8 cellular contexts compared by ENCODE assay signal in the genomic region with DNA sequence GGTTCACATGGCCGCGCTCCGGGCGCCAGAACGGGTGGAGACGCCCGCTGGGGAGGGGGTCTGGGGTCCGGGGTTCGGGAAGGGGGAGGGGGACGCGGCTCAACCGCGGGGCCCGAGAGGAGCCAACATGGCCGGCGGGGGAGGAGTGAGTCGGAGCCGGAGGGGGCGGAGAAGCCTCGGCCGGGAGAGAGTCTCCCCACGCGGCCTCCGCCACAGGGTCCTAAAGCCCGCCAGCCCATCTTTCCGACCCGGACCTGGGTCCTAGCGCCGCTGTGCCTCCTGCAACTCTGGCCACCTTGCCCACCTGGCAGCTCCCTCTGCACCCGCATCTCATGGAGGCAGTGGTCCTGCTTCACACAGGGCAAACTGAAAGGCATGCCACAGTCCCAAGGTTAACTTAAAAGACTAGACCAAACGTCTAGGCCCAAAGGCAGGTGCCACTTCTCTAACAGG. TPM values are rescaled to one million over a fixed set of nuclear protein-coding genes. Genes with fewer than 3 reads are reported as not detected.
DNase-seq lines count a peak whose midpoint lies in the region; ATAC-seq, FAIRE-seq and TF ChIP-seq lines count a peak whose summit lies in the region.

TSS of gene BAZ2A (minus strand) at position 147 of the 453 bp plus-strand sequence. CDS start 12,796 bp downstream, outside the sequence.

- intact Hi-C loops in T-helper 1 cell treated with Interleukin-12 subunit alpha and Interleukin-12 subunit beta and Interleukin-4 antibody, amounts not matched to agents 30 ng/mL and 1 ng/mL, for 36 hours (cut with micrococcal nuclease) = loop anchor here (1.0 to 5.0 kb wide), 3 partner anchors 58 to 408 kb away; partner anchors contain the start of genes NABP2, PTGES3, RBMS2 and RNF41
- intact Hi-C loops in heart left ventricle (cut with DNase I) = loop anchor here in 6 of 10 donors (2.0 to 10.0 kb wide), 6 partner anchors 33 to 118 kb away; partner anchors contain the start of gene RBMS2 (in 1 of the 6)
- intact Hi-C loops in tibial artery (cut with DNase I; ENCODE audit: low total_unique reads) = loop anchor here (5.0 kb wide), 1 partner anchor 38 kb away; no protein-coding TSS in a partner anchor

- H3K4me3 ChIP-seq in heart left ventricle (peak within 1 kb of the TSS; percentile 80 to 100 (median 98)), trophoblast cell (ENCODE audit: low read depth, low read length) (peak within 1 kb of the TSS; percentile 99), tibial artery (peak within 1 kb of the TSS; percentile 79 to 87)

- peak within 1 kb of the TSS; percentile 97 for H3K4me2 ChIP-seq in trophoblast cell (ENCODE audit: low read length)

- ATAC-seq in HG02798 (IDR thresholded peaks at IDR 0.05; ENCODE audit: poor library complexity, unreplicated experiment) = peak; percentile 74
- peak; percentile 79 to 90 (median 87) for ATAC-seq in heart left ventricle

- H3K14ac ChIP-seq in trophoblast cell (ENCODE audit: low read length) = peak within 1 kb of the TSS; percentile 97

- peak within 1 kb of the TSS; percentile 98 for H3K4ac ChIP-seq in trophoblast cell (ENCODE audit: low read depth, low read length)

- H3K9me3 ChIP-seq in heart left ventricle (no peaks in the 10 kb centered on the region), trophoblast cell (ENCODE audit: insufficient read depth, low read depth, low read length) (peaks cover 2% of the 10 kb centered on the region), tibial artery (no peaks in the 10 kb centered on the region)

- peak; percentile 76 for FAIRE-seq in GM12892 (lab: Jason Lieb, UNC)

- DNase-seq in GM12892 (ENCODE audit: insufficient read length) (peak; percentile 91), NCI-H1436 treated with DMSO at 0.1 percent for 48 hours (lab: John Stamatoyannopoulos, UW) (peak; percentile 8), heart left ventricle (peak; percentile 91 to 93 (median 93)), trophoblast cell (peak; percentile 82), tibial artery (peak; percentile 87 to 92)

- peak within 1 kb of the TSS; percentile 63 for H4K12ac ChIP-seq in trophoblast cell (ENCODE audit: low read depth, low read length)

- H3K36me3 ChIP-seq in heart left ventricle (peaks cover 0 to 21% (median 15%) of the 10 kb centered on the region in 9 donors), trophoblast cell (ENCODE audit: control insufficient read depth in 1 of 2, insufficient read depth in 2 of 2, low read length in 2 of 2) (peaks cover 2 to 6% of the 10 kb centered on the region in 2 experiments), tibial artery (peaks cover 0 to 14% (median 0%) of the 10 kb centered on the region in 3 donors)

- no peak within 1 kb of the TSS for H3K23ac ChIP-seq in trophoblast cell (ENCODE audit: low read length)

- no peak for TF ChIP-seq POLR2A in GM12892 (IDR thresholded peaks at IDR 0.05; ENCODE audit: low read depth, low read length)
- no peak for TF ChIP-seq POLR2A in heart left ventricle (IDR thresholded peaks at IDR 0.05)

- H3K18ac ChIP-seq in trophoblast cell (ENCODE audit: low read length) = peak within 1 kb of the TSS; percentile 93

- H3K79me1 ChIP-seq in trophoblast cell (ENCODE audit: low read length) = peaks cover 20% of the 10 kb centered on the region

- TF ChIP-seq CTCF in heart left ventricle (IDR thresholded peaks at IDR 0.05) = no peak
- no peak for TF ChIP-seq CTCF in tibial artery (IDR thresholded peaks at IDR 0.05)

- peak within 1 kb of the TSS; percentile 100 for H3K9ac ChIP-seq in trophoblast cell (ENCODE audit: low read length)

- H3K79me2 ChIP-seq in trophoblast cell (ENCODE audit: control insufficient read depth, insufficient read depth, low read length, poor library complexity) = peaks cover 23% of the 10 kb centered on the region

- H2AFZ ChIP-seq in trophoblast cell (ENCODE audit: insufficient read depth, low read length, poor library complexity) = peak within 1 kb of the TSS; percentile 94

- peaks cover 18 to 78% (median 63%) of the 10 kb centered on the region in 12 donors for H3K4me1 ChIP-seq in heart left ventricle
- H3K4me1 ChIP-seq in trophoblast cell (ENCODE audit: control insufficient read depth in 1 of 2, insufficient read depth in 2 of 2, low read length in 2 of 2) = peaks cover 13 to 29% of the 10 kb centered on the region in 2 experiments
- peaks cover 0 to 70% (median 65%) of the 10 kb centered on the region in 4 donors for H3K4me1 ChIP-seq in tibial artery

- H2AK5ac ChIP-seq in trophoblast cell (ENCODE audit: low read length) = peak within 1 kb of the TSS; percentile 97

- H2BK5ac ChIP-seq in trophoblast cell (ENCODE audit: low read depth, low read length, poor library complexity) = peak within 1 kb of the TSS; percentile 94

- peak within 1 kb of the TSS; percentile 83 for H4K8ac ChIP-seq in trophoblast cell (ENCODE audit: low read depth, low read length)

- H3K27ac ChIP-seq in adipose tissue (ENCODE audit: low read depth, low read length) = peak within 1 kb of the TSS; percentile 70
- H3K27ac ChIP-seq in heart left ventricle = peak within 1 kb of the TSS; percentile 84 to 98 (median 94)
- peak within 1 kb of the TSS; percentile 67 for H3K27ac ChIP-seq in trophoblast cell (ENCODE audit: low read depth, low read length)
- peak within 1 kb of the TSS; percentile 88 to 90 for H3K27ac ChIP-seq in tibial artery

- H2BK120ac ChIP-seq in trophoblast cell (ENCODE audit: insufficient read depth, low read length, poor library complexity) = peak within 1 kb of the TSS; percentile 94

- peak within 1 kb of the TSS; percentile 63 for H2BK12ac ChIP-seq in trophoblast cell (ENCODE audit: low read length)

- H3K27me3 ChIP-seq in heart left ventricle (no peaks in the 10 kb centered on the region), trophoblast cell (ENCODE audit: insufficient read depth, low read length) (no peaks in the 10 kb centered on the region), tibial artery (no peaks in the 10 kb centered on the region)

- peak within 1 kb of the TSS; percentile 93 for H4K91ac ChIP-seq in trophoblast cell (ENCODE audit: low read depth, low read length)

- 1 to 2% (median 1%) methylated on average over 13 to 31 of the region's 31 CpGs for WGBS in adipose tissue, 3 donors
- WGBS in heart left ventricle, 4 donors = 0 to 2% (median 1%) methylated on average over 8 to 31 of the region's 31 CpGs
- WGBS in trophoblast cell (ENCODE audit: extremely low coverage, insufficient coverage, insufficient read length) = no CpG with 5 or more reads among the region's 31 CpGs

RNA-seq across cellular contexts. Expression of gene BAZ2A, which starts in this region (rescaled TPM):
- polyA plus RNA-seq in GM12892 (2012; ENCODE audit: missing spikeins) = 40.2 TPM
- total RNA-seq in T-helper 1 cell treated with Interleukin-12 subunit alpha and Interleukin-12 subunit beta and Interleukin-4 antibody, amounts not matched to agents 30 ng/mL and 1 ng/mL, for 36 hours = 123 and 124 TPM in 2 replicates
- polyA plus RNA-seq in adipose tissue (10 to 100 TPM; 18.9 to 56.0 (median 29.3) TPM), heart left ventricle (10 to 100 TPM; 25.2 to 34.1 TPM)
- 10 to 100 TPM; 28.0 to 71.5 (median 44.5) TPM for total RNA-seq in heart left ventricle
- polyA plus RNA-seq in trophoblast cell (2013) = 129 and 130 TPM in 2 replicates

Comparison
In these comparisons a context has a peak if more than half of its experiments do, and no peak if none do; other contexts are left out.
1. Peak in every context shown above with its lines: DNase-seq, ATAC-seq, H3K4me3 ChIP-seq and H3K27ac ChIP-seq.
2. DNase-seq: peak in every context shown above with its lines; median percentile 93 in heart left ventricle; 91 in GM12892; 90 in tibial artery; 82 in trophoblast cell; 8 in NCI-H1436 treated with DMSO at 0.1 percent for 48 hours.